ENCODE assay signal across 8 cellular contexts in genomic region chr2:69829243-69830044, GRCh38. TPM values are rescaled to one million over a fixed set of nuclear protein-coding genes. Genes with fewer than 3 reads are reported as not detected.
DNase-seq lines count a peak whose midpoint lies in the region; ATAC-seq and TF ChIP-seq lines count a peak whose summit lies in the region.

GMCL1 (plus strand) TSS chr2:69829660; CDS start chr2:69829893, 233 bp downstream.

- H3K4me1 ChIP-seq in hepatocyte (ENCODE audit: insufficient read depth): peaks cover 15% of the 10 kb centered on the region
- no peaks in the 10 kb centered on the region for H3K4me1 ChIP-seq in aorta (ENCODE audit: control insufficient read depth in 1 of 2, insufficient read depth in 2 of 2, low read length in 2 of 2)

- intact Hi-C loops in aorta (cut with DNase I): loop anchor here (5.0 to 10.0 kb wide), 2 partner anchors 87 to 245 kb away; partner anchors contain the start of gene ANXA4 (in 1 of the 2)

- in situ Hi-C loops in astrocyte of the cerebellum (cut with HindIII; ENCODE audit: low sequenced_read_pairs): no loop called here

- peak within 1 kb of the TSS; percentile 73 for H2AFZ ChIP-seq in hepatocyte

- no peak for TF ChIP-seq CTCF in astrocyte of the cerebellum (IDR thresholded peaks at IDR 0.05; ENCODE audit: low read depth, low read length, missing control alignments)
- TF ChIP-seq CTCF in hepatocyte (IDR thresholded peaks at IDR 0.05; ENCODE audit: poor library complexity): no peak

- under 1% methylated on average over 55 of the region's 74 CpGs for WGBS in hepatocyte (ENCODE audit: low lambda C conversion rate, missing lambda C conversion rate)
- WGBS in aorta, 2 donors: 0% methylated on average over 67 to 74 of the region's 74 CpGs

- H3K9me2 ChIP-seq in hepatocyte (replicated peaks; ENCODE audit: insufficient read depth): no peaks in the 10 kb centered on the region

- no peaks in the 10 kb centered on the region for H4K20me1 ChIP-seq in hepatocyte (ENCODE audit: insufficient read depth, poor library complexity, severe bottlenecking)

- H3K4me3 ChIP-seq in astrocyte of the cerebellum (ENCODE audit: low read depth, low read length) (peak within 1 kb of the TSS; percentile 73), hepatocyte (peak within 1 kb of the TSS; percentile 78), aorta (ENCODE audit: low read length in 2 of 2) (peak within 1 kb of the TSS; percentile 68 to 92)

- ATAC-seq in GM18511 (IDR thresholded peaks at IDR 0.05; ENCODE audit: unreplicated experiment): peak; percentile 91
- ATAC-seq in HG03025 (IDR thresholded peaks at IDR 0.05; ENCODE audit: low FRiP score, unreplicated experiment): peak; percentile 80
- peak; percentile 99 for ATAC-seq in aorta (ENCODE audit: low FRiP score)

- DNase-seq in NCI-H2029 treated with DMSO at 0.1 percent for 48 hours (lab: John Stamatoyannopoulos, UW) (peak; percentile 68), T-helper 22 cell (ENCODE audit: low read depth) (peak; percentile 96), astrocyte of the cerebellum (ENCODE audit: low read depth) (peak; percentile 86), hepatocyte (ENCODE audit: low spot score) (peak; percentile 99), renal cortical epithelial cell (ENCODE audit: low read depth) (peak; percentile 88), aorta (peak; percentile 98 to 100)

- H3K9me3 ChIP-seq in hepatocyte (ENCODE audit: low read depth): no peaks in the 10 kb centered on the region
- no peaks in the 10 kb centered on the region for H3K9me3 ChIP-seq in aorta (ENCODE audit: control insufficient read depth, low read length)

- peak within 1 kb of the TSS; percentile 98 for H3K27ac ChIP-seq in hepatocyte
- H3K27ac ChIP-seq in aorta (ENCODE audit: low read depth in 1 of 2, low read length in 2 of 2): peak within 1 kb of the TSS; percentile 62 to 97

- H3K79me2 ChIP-seq in hepatocyte: peaks cover 48% of the 10 kb centered on the region

- H3K27me3 ChIP-seq in hepatocyte (no peaks in the 10 kb centered on the region), aorta (ENCODE audit: control insufficient read depth in 1 of 2, insufficient read depth in 2 of 2, low read length in 1 of 2) (no peaks in the 10 kb centered on the region)

- H3K36me3 ChIP-seq in hepatocyte (replicated peaks; ENCODE audit: insufficient read depth, low read depth) (no peaks in the 10 kb centered on the region), aorta (ENCODE audit: control insufficient read depth in 1 of 2, insufficient read depth in 2 of 2, low read length in 1 of 2) (no peaks in the 10 kb centered on the region)

- H3K4me2 ChIP-seq in hepatocyte: peak within 1 kb of the TSS; percentile 83

RNA-seq across cellular contexts. Expression of gene GMCL1, which starts in this region (rescaled TPM):
- total RNA-seq in hepatocyte (18.1 and 22.5 TPM in 2 replicates), renal cortical epithelial cell (4.9 and 22.7 TPM in 2 replicates), aorta (10 to 100 TPM; 16.1 to 16.9 TPM)
- polyA plus RNA-seq in hepatocyte (17.9 and 18.8 TPM in 2 replicates), aorta (10 to 100 TPM; 10.8 to 13.3 TPM)

Comparison
In these comparisons a context has a peak if more than half of its experiments do, and no peak if none do; other contexts are left out.
1. Peak in every context shown above with its lines: DNase-seq, ATAC-seq, H3K4me3 ChIP-seq and H3K27ac ChIP-seq.